21 cellular contexts compared by ENCODE assay signal in the genomic region with DNA sequence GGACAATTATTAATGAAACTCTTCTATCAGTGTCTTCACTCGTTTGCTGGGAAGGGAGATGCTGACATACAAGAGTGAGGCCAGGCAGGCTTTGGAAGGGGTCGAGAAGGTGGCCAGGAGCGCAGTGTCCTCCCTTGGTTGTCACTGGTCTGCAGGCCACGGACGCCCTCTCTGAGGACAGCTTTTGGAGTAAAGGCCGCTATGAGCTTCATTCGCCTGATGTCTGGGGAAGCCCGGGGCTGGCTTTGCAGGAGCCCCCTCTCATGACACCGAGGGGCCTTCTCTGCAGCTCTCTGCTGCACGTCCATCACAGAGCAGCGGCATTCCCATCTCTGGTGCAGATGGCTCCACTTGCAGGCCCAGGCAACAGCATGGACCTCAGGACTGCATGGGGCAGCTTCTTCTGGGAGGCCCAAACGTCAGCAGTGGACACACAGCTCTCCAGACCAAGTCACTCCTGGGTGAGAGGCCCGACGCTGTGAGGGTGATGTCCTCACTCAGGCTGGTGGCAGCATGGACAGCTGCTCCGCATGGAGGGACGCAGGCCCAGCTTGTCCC.
DNase-seq lines count a peak whose midpoint lies in the region; ATAC-seq and TF ChIP-seq lines count a peak whose summit lies in the region.
"Had no signal": no experiment of that assay in that cellular context is flagged by ENCODE, and none has a peak within 500 bp of the region (broad histone marks: within the 10 kb centered on the region; RNA-seq: fewer than 3 reads in every experiment).

No MANE protein-coding gene starts in this region.

- no peaks in the 10 kb centered on the region for H3K79me2 ChIP-seq in neural progenitor cell (ENCODE audit: low read depth)
- H3K79me2 ChIP-seq in smooth muscle cell (ENCODE audit: low read depth) = no peaks in the 10 kb centered on the region

- no peak for DNase-seq in T-helper 17 cell
- DNase-seq in coronary artery (ENCODE audit: low spot score) = peak; percentile 43
- no peak for DNase-seq in neural progenitor cell (ENCODE audit: low spot score)
- peak; percentile 5 for DNase-seq in stimulated activated CD8-positive, alpha-beta memory T cell treated with anti-CD3 and anti-CD28 coated beads, Interleukin-4, amount 100 ng/mL, for 48 hours
- DNase-seq in activated naive CD8-positive, alpha-beta T cell treated with anti-CD3 and anti-CD28 coated beads for 36 hours = no peak
- DNase-seq in NCI-H2196 treated with DMSO at 0.1 percent for 48 hours (lab: John Stamatoyannopoulos, UW; ENCODE audit: unreplicated experiment) = no peak
- DNase-seq in gastrocnemius medialis = no peak
- no peak for DNase-seq in smooth muscle cell (lab: John Stamatoyannopoulos, UW; ENCODE audit: unreplicated experiment)
- DNase-seq: BE2C; C1 segment of cervical spinal cord; CD4-positive, CD25-positive, alpha-beta regulatory T cell; CD8-positive, alpha-beta memory T cell; COR-L47; DMS 273 treated with DMSO at 0.1 percent for 48 hours; DMS53; DND-41; EL; HFFc6 had no signal

- H3K9ac ChIP-seq in neural progenitor cell (no peak overlapping the region), smooth muscle cell (ENCODE audit: low read depth) (no peak overlapping the region)

- ATAC-seq in T-helper 17 cell = no peak
- no peak for ATAC-seq in gastrocnemius medialis
- ATAC-seq: GM12878, HCT116 had no signal

- H3K36me3 ChIP-seq in neural progenitor cell (no peaks in the 10 kb centered on the region), gastrocnemius medialis (no peaks in the 10 kb centered on the region), smooth muscle cell (ENCODE audit: low read depth) (no peaks in the 10 kb centered on the region)
- H3K36me3 ChIP-seq: BE2C had no signal

- no peak overlapping the region for H3K4me3 Mint-ChIP-seq in T-helper 17 cell
- no peak overlapping the region for H3K4me3 Mint-ChIP-seq in neural progenitor cell
- H3K4me3 Mint-ChIP-seq in activated naive CD8-positive, alpha-beta T cell treated with anti-CD3 and anti-CD28 coated beads for 36 hours = no peak overlapping the region
- H3K4me3 Mint-ChIP-seq: CD4-positive, CD25-positive, alpha-beta regulatory T cell; CD8-positive, alpha-beta memory T cell; HFFc6 had no signal

- TF ChIP-seq CTCF in coronary artery (IDR thresholded peaks at IDR 0.05) (no peak), neural progenitor cell (IDR thresholded peaks at IDR 0.05) (no peak), gastrocnemius medialis (IDR thresholded peaks at IDR 0.05 in 4 of 5, conservative IDR thresholded peaks at IDR 0.05 in 1 of 5) (no peak), smooth muscle cell (IDR thresholded peaks at IDR 0.05; ENCODE audit: borderline replicate concordance, insufficient read depth, poor library complexity, severe bottlenecking) (no peak)

- in situ Hi-C loops in gastrocnemius medialis (cut with MboI; ENCODE audit: low sequenced_read_pairs in 4 of 4) = no loop called here

- H3K27ac Mint-ChIP-seq in T-helper 17 cell (peak overlapping the region; percentile 83), neural progenitor cell (peak overlapping the region; percentile 91)
- no peak overlapping the region for H3K27ac Mint-ChIP-seq in activated naive CD8-positive, alpha-beta T cell treated with anti-CD3 and anti-CD28 coated beads for 36 hours
- H3K27ac Mint-ChIP-seq: HFFc6 had no signal

- intact Hi-C loops in gastrocnemius medialis (cut with DNase I; ENCODE audit: low total_unique reads) = no loop called here

- no peaks in the 10 kb centered on the region for H3K27me3 ChIP-seq in neural progenitor cell
- peaks cover 0 to 3% (median 3%) of the 10 kb centered on the region in 3 donors for H3K27me3 ChIP-seq in gastrocnemius medialis
- H3K27me3 ChIP-seq in smooth muscle cell (ENCODE audit: low read depth) = no peaks in the 10 kb centered on the region
- H3K27me3 ChIP-seq: BE2C had no signal

- H3K4me2 ChIP-seq in neural progenitor cell (no peak overlapping the region), smooth muscle cell (no peak overlapping the region)

- H3F3A ChIP-seq in neural progenitor cell (ENCODE audit: low read depth) (no peaks in the 10 kb centered on the region), smooth muscle cell (ENCODE audit: low read depth) (no peaks in the 10 kb centered on the region)

- H3K27me3 Mint-ChIP-seq in T-helper 17 cell = peaks cover 49% of the 10 kb centered on the region
- H3K27me3 Mint-ChIP-seq in neural progenitor cell (ENCODE audit: insufficient read depth, low read depth) = peaks cover 13% of the 10 kb centered on the region
- H3K27me3 Mint-ChIP-seq in activated naive CD8-positive, alpha-beta T cell treated with anti-CD3 and anti-CD28 coated beads for 36 hours = peaks cover 18% of the 10 kb centered on the region

- H3K4me1 Mint-ChIP-seq in T-helper 17 cell (no peaks in the 10 kb centered on the region), neural progenitor cell (peaks cover 45% of the 10 kb centered on the region)
- H3K4me1 Mint-ChIP-seq in activated naive CD8-positive, alpha-beta T cell treated with anti-CD3 and anti-CD28 coated beads for 36 hours = peaks cover 2% of the 10 kb centered on the region
- H3K4me1 Mint-ChIP-seq: CD4-positive, CD25-positive, alpha-beta regulatory T cell; CD8-positive, alpha-beta memory T cell had no signal

- peaks cover 5% of the 10 kb centered on the region for H3K36me3 Mint-ChIP-seq in T-helper 17 cell (ENCODE audit: low read depth)
- H3K36me3 Mint-ChIP-seq in neural progenitor cell = no peaks in the 10 kb centered on the region
- no peaks in the 10 kb centered on the region for H3K36me3 Mint-ChIP-seq in activated naive CD8-positive, alpha-beta T cell treated with anti-CD3 and anti-CD28 coated beads for 36 hours
- H3K36me3 Mint-ChIP-seq: CD4-positive, CD25-positive, alpha-beta regulatory T cell had no signal

- H3K9me3 Mint-ChIP-seq in neural progenitor cell = peaks cover 3% of the 10 kb centered on the region
- H3K9me3 Mint-ChIP-seq in activated naive CD8-positive, alpha-beta T cell treated with anti-CD3 and anti-CD28 coated beads for 36 hours = no peaks in the 10 kb centered on the region

- H3K9me3 ChIP-seq in T-helper 17 cell (ENCODE audit: control insufficient read depth, low read length, poor library complexity, severe bottlenecking) (no peaks in the 10 kb centered on the region), neural progenitor cell (ENCODE audit: low read depth) (no peaks in the 10 kb centered on the region), gastrocnemius medialis (no peaks in the 10 kb centered on the region), smooth muscle cell (replicated peaks; ENCODE audit: low read depth) (no peaks in the 10 kb centered on the region)
- H3K9me3 ChIP-seq: BE2C had no signal

- no peaks in the 10 kb centered on the region for H4K20me1 ChIP-seq in neural progenitor cell (ENCODE audit: low read depth)
- no peaks in the 10 kb centered on the region for H4K20me1 ChIP-seq in smooth muscle cell (ENCODE audit: low read depth)

- 90% methylated on average over 16 of the region's 16 CpGs for WGBS in smooth muscle cell (ENCODE audit: low lambda C conversion rate)

- H3K4me3 ChIP-seq in coronary artery = no peak overlapping the region
- no peak overlapping the region for H3K4me3 ChIP-seq in neural progenitor cell
- no peak overlapping the region for H3K4me3 ChIP-seq in gastrocnemius medialis
- no peak overlapping the region for H3K4me3 ChIP-seq in smooth muscle cell
- H3K4me3 ChIP-seq: GM12878 had no signal

- H3K27ac ChIP-seq in coronary artery (no peak overlapping the region), neural progenitor cell (no peak overlapping the region), gastrocnemius medialis (no peak overlapping the region), smooth muscle cell (ENCODE audit: low read depth) (no peak overlapping the region)
- H3K27ac ChIP-seq: HL-60 had no signal

- H3K4me1 ChIP-seq in neural progenitor cell = no peaks in the 10 kb centered on the region
- no peaks in the 10 kb centered on the region for H3K4me1 ChIP-seq in gastrocnemius medialis
- H3K4me1 ChIP-seq in smooth muscle cell (ENCODE audit: low read depth) = no peaks in the 10 kb centered on the region
- H3K4me1 ChIP-seq: BE2C had no signal

- TF ChIP-seq POLR2A in gastrocnemius medialis (IDR thresholded peaks at IDR 0.05) = no peak

- H2AFZ ChIP-seq in neural progenitor cell (replicated peaks) = no peak overlapping the region
- no peak overlapping the region for H2AFZ ChIP-seq in smooth muscle cell (ENCODE audit: low read depth)

Comparison
In these comparisons a context has a peak if more than half of its experiments do, and no peak if none do; other contexts are left out.
1. DNase-seq: peak in coronary artery (single experiment) and stimulated activated CD8-positive, alpha-beta memory T cell treated with anti-CD3 and anti-CD28 coated beads, Interleukin-4, amount 100 ng/mL, for 48 hours (single experiment); none in T-helper 17 cell (0 of 3), neural progenitor cell (single experiment), activated naive CD8-positive, alpha-beta T cell treated with anti-CD3 and anti-CD28 coated beads for 36 hours (single experiment), NCI-H2196 treated with DMSO at 0.1 percent for 48 hours (single experiment), gastrocnemius medialis (0 of 2) and smooth muscle cell (single experiment).